14 cellular contexts compared by ENCODE assay signal in genomic region chr17:28524476-28525415, GRCh38. TPM values are rescaled to one million over a fixed set of nuclear protein-coding genes. Genes with fewer than 3 reads are reported as not detected.
DNase-seq lines count a peak whose midpoint lies in the region; ATAC-seq and TF ChIP-seq lines count a peak whose summit lies in the region.
"Had no signal": no experiment of that assay in that cellular context is flagged by ENCODE, and none has a peak within 500 bp of the region (broad histone marks: within the 10 kb centered on the region; RNA-seq: fewer than 3 reads in every experiment).

No MANE protein-coding gene starts in this region.

- no peak overlapping the region for H3K4ac ChIP-seq in mesendoderm (ENCODE audit: low read depth, low read length)

- TF ChIP-seq CTCF in chondrocyte (IDR thresholded peaks at IDR 0.05) (no peak), mucosa of descending colon (IDR thresholded peaks at IDR 0.05) (no peak)

- H3K4me2 ChIP-seq in mesendoderm (ENCODE audit: low read length): no peak overlapping the region

- no peaks in the 10 kb centered on the region for H3K36me3 Mint-ChIP-seq in chondrocyte (ENCODE audit: low read depth)
- H3K36me3 Mint-ChIP-seq in activated T-cell treated with anti-CD3 and anti-CD28 coated beads, Interleukin-2, amount 50 U/mL, for 4 hours (ENCODE audit: insufficient read depth): no peaks in the 10 kb centered on the region

- no peak overlapping the region for H2BK15ac ChIP-seq in mesendoderm (replicated peaks; ENCODE audit: low read depth)

- no peak overlapping the region for H3K4me3 Mint-ChIP-seq in chondrocyte (ENCODE audit: unreplicated experiment)
- H3K4me3 Mint-ChIP-seq in activated T-cell treated with anti-CD3 and anti-CD28 coated beads, Interleukin-2, amount 50 U/mL, for 4 hours: no peak overlapping the region
- H3K4me3 Mint-ChIP-seq: T-helper 2 cell treated with Interferon-gamma antibody and Interleukin-4, amounts not matched to agents 5 μg/mL and 100 μg/mL, for 36 hours had no signal

- peaks cover 23% of the 10 kb centered on the region for H3K4me1 ChIP-seq in mucosa of descending colon (ENCODE audit: low read depth)
- H3K4me1 ChIP-seq in mesendoderm (ENCODE audit: control insufficient read depth, low read depth, low read length): no peaks in the 10 kb centered on the region
- H3K4me1 ChIP-seq: BE2C had no signal

- H2BK5ac ChIP-seq in mesendoderm (ENCODE audit: low read length): no peak overlapping the region

- H3K56ac ChIP-seq in mesendoderm (ENCODE audit: low read length): no peak overlapping the region

- no CpG with 5 or more reads among the region's 25 CpGs for WGBS in mesendoderm (ENCODE audit: extremely low coverage, insufficient coverage, low lambda C conversion rate)

- H2AK5ac ChIP-seq in mesendoderm (ENCODE audit: low read length): no peak overlapping the region

- H3K9ac ChIP-seq in mesendoderm (ENCODE audit: low read length): no peak overlapping the region

- H3K23ac ChIP-seq in mesendoderm (ENCODE audit: low read length): no peak overlapping the region

- intact Hi-C loops in mucosa of descending colon (cut with DNase I, micrococcal nuclease): no loop called here

- H3K79me1 ChIP-seq in mesendoderm (ENCODE audit: low read length): no peaks in the 10 kb centered on the region

- H3K4me1 Mint-ChIP-seq in chondrocyte (ENCODE audit: low read depth): peaks cover 39% of the 10 kb centered on the region
- no peaks in the 10 kb centered on the region for H3K4me1 Mint-ChIP-seq in activated T-cell treated with anti-CD3 and anti-CD28 coated beads, Interleukin-2, amount 50 U/mL, for 4 hours (ENCODE audit: low read depth)

- ATAC-seq in mucosa of descending colon (peak; percentile 80), GM18870 (IDR thresholded peaks at IDR 0.05; ENCODE audit: unreplicated experiment) (no peak)
- ATAC-seq in activated T-cell treated with anti-CD3 and anti-CD28 coated beads, Interleukin-2, amount 50 U/mL, for 4 hours: no peak

- H3K9me3 Mint-ChIP-seq in chondrocyte (ENCODE audit: low read depth): no peaks in the 10 kb centered on the region
- no peaks in the 10 kb centered on the region for H3K9me3 Mint-ChIP-seq in activated T-cell treated with anti-CD3 and anti-CD28 coated beads, Interleukin-2, amount 50 U/mL, for 4 hours
- H3K9me3 Mint-ChIP-seq: T-helper 2 cell treated with Interferon-gamma antibody and Interleukin-4, amounts not matched to agents 5 μg/mL and 100 μg/mL, for 36 hours had no signal

- no peak overlapping the region for H2BK120ac ChIP-seq in mesendoderm (ENCODE audit: low read depth, low read length)

- H3K18ac ChIP-seq in mesendoderm (ENCODE audit: low read length): no peak overlapping the region

- H3K4me3 ChIP-seq in mucosa of descending colon: no peak overlapping the region
- H3K4me3 ChIP-seq in mesendoderm (ENCODE audit: low read length): no peak overlapping the region

- no peak overlapping the region for H4K5ac ChIP-seq in mesendoderm (ENCODE audit: low read length)

- H3K79me2 ChIP-seq in mesendoderm (ENCODE audit: control insufficient read depth, insufficient read depth, low read length): no peaks in the 10 kb centered on the region

- peak overlapping the region; percentile 29 for H3K27ac Mint-ChIP-seq in chondrocyte (ENCODE audit: unreplicated experiment)
- H3K27ac Mint-ChIP-seq: T-helper 2 cell treated with Interferon-gamma antibody and Interleukin-4, amounts not matched to agents 5 μg/mL and 100 μg/mL, for 36 hours had no signal

- no peak overlapping the region for H4K8ac ChIP-seq in mesendoderm (ENCODE audit: low read depth, low read length)

- no peaks in the 10 kb centered on the region for H3K9me3 ChIP-seq in mucosa of descending colon
- H3K9me3 ChIP-seq: BE2C had no signal

- no peak overlapping the region for H3K27ac ChIP-seq in mesendoderm (ENCODE audit: low read depth, low read length)

- H3K27me3 Mint-ChIP-seq in chondrocyte (ENCODE audit: low read depth): peaks cover 3% of the 10 kb centered on the region
- H3K27me3 Mint-ChIP-seq in activated T-cell treated with anti-CD3 and anti-CD28 coated beads, Interleukin-2, amount 50 U/mL, for 4 hours (ENCODE audit: low read depth): no peaks in the 10 kb centered on the region

- DNase-seq in A172 (ENCODE audit: low spot score) (peak; percentile 80), HT-29 (ENCODE audit: low spot score) (peak; percentile 63), chondrocyte (ENCODE audit: low spot score) (no peak), mucosa of descending colon (peak; percentile 57 to 77 (median 63)), mesendoderm (no peak), NCI-H2107 treated with DMSO at 0.1 percent for 48 hours (lab: John Stamatoyannopoulos, UW; ENCODE audit: unreplicated experiment) (no peak)
- DNase-seq in activated T-cell treated with anti-CD3 and anti-CD28 coated beads, Interleukin-2, amount 50 U/mL, for 4 hours: no peak
- DNase-seq: activated gamma-delta T cell, BE2C, H7, occipital lobe had no signal

- H3K27me3 ChIP-seq in mesendoderm (ENCODE audit: insufficient read depth, low read length, poor library complexity): no peaks in the 10 kb centered on the region
- H3K27me3 ChIP-seq: BE2C had no signal

- H3K36me3 ChIP-seq in mucosa of descending colon (ENCODE audit: low read depth) (no peaks in the 10 kb centered on the region), mesendoderm (ENCODE audit: control insufficient read depth, insufficient read depth, low read length) (no peaks in the 10 kb centered on the region)
- H3K36me3 ChIP-seq: BE2C had no signal

RNA-seq across cellular contexts. Expression of gene FOXN1, which starts 18.6 kb away (rescaled TPM):
- 0.22 TPM in 1 of 2 replicates, not detected in the other for total RNA-seq in A172 (2014; rRNA removed; shearing (Covaris generic))
- not detected in 2 replicates for total RNA-seq in HT-29 (2014; rRNA removed; shearing (Covaris generic))
- not detected in 3 replicates for total RNA-seq in chondrocyte
- under 1 TPM in 2 of 3 donors, not detected in 1; 0.46 to 0.69 TPM for total RNA-seq in mucosa of descending colon
- polyA plus RNA-seq in mesendoderm (2013, experiment 1 of 2): not detected
- polyA plus RNA-seq in mesendoderm (2013, experiment 2 of 2): not detected
- total RNA-seq in activated T-cell treated with anti-CD3 and anti-CD28 coated beads, Interleukin-2, amount 50 U/mL, for 4 hours: not detected
- total RNA-seq: epithelial cell of proximal tubule, H7, occipital lobe had no signal

RNA-seq across cellular contexts. Expression of gene UNC119, which starts 27.7 kb away (rescaled TPM):
- total RNA-seq in A172 (2014; rRNA removed; shearing (Covaris generic)): 65.5 and 73.5 TPM in 2 replicates
- 28.9 and 36.7 TPM in 2 replicates for total RNA-seq in HT-29 (2014; rRNA removed; shearing (Covaris generic))
- total RNA-seq in chondrocyte (19.8 to 24.9 TPM (median 24.1 TPM) in 3 replicates), mucosa of descending colon (10 to 100 TPM; 20.5 to 32.3 (median 23.2) TPM)
- 33.1 TPM for polyA plus RNA-seq in mesendoderm (2013, experiment 1 of 2)
- polyA plus RNA-seq in mesendoderm (2013, experiment 2 of 2): 32.1 TPM
- 10 to 100 TPM; 21.7 to 26.0 (median 21.8) TPM for total RNA-seq in activated T-cell treated with anti-CD3 and anti-CD28 coated beads, Interleukin-2, amount 50 U/mL, for 4 hours

RNA-seq across cellular contexts. Expression of gene PIGS, which starts 46.6 kb away (rescaled TPM):
- 48.9 and 83.5 TPM in 2 replicates for total RNA-seq in A172 (2014; rRNA removed; shearing (Covaris generic))
- total RNA-seq in HT-29 (2014; rRNA removed; shearing (Covaris generic)): 62.5 and 65.8 TPM in 2 replicates
- total RNA-seq in chondrocyte: 56.5 to 65.7 TPM (median 62.9 TPM) in 3 replicates
- total RNA-seq in mucosa of descending colon: 100 to 1,000 TPM in 1 of 3 donors, 10 to 100 TPM in 2; 52.2 to 100 (median 88.5) TPM
- 28.0 TPM for polyA plus RNA-seq in mesendoderm (2013, experiment 1 of 2)
- polyA plus RNA-seq in mesendoderm (2013, experiment 2 of 2): 28.6 TPM
- 10 to 100 TPM; 47.0 to 49.9 (median 48.3) TPM for total RNA-seq in activated T-cell treated with anti-CD3 and anti-CD28 coated beads, Interleukin-2, amount 50 U/mL, for 4 hours

RNA-seq across cellular contexts. Expression of gene SLC13A2, which starts 51.3 kb away (rescaled TPM):
- not detected in 2 replicates for total RNA-seq in A172 (2014; rRNA removed; shearing (Covaris generic))
- not detected in 2 replicates for total RNA-seq in HT-29 (2014; rRNA removed; shearing (Covaris generic))
- total RNA-seq in chondrocyte (not detected in 3 replicates), mucosa of descending colon (10 to 100 TPM; 14.9 to 87.0 (median 17.1) TPM)
- polyA plus RNA-seq in mesendoderm (2013, experiment 1 of 2): not detected
- not detected for polyA plus RNA-seq in mesendoderm (2013, experiment 2 of 2)
- total RNA-seq in activated T-cell treated with anti-CD3 and anti-CD28 coated beads, Interleukin-2, amount 50 U/mL, for 4 hours: not detected
- total RNA-seq: epithelial cell of proximal tubule, H7, occipital lobe had no signal

RNA-seq across cellular contexts. Expression of gene ALDOC, which starts 51.9 kb away (rescaled TPM):
- 1.3 and 2.1 TPM in 2 replicates for total RNA-seq in A172 (2014; rRNA removed; shearing (Covaris generic))
- 43.5 and 46.9 TPM in 2 replicates for total RNA-seq in HT-29 (2014; rRNA removed; shearing (Covaris generic))
- total RNA-seq in chondrocyte (3.9 to 9.5 TPM (median 8.0 TPM) in 3 replicates), mucosa of descending colon (10 to 100 TPM; 15.3 to 25.4 (median 19.7) TPM)
- 26.6 TPM for polyA plus RNA-seq in mesendoderm (2013, experiment 1 of 2)
- polyA plus RNA-seq in mesendoderm (2013, experiment 2 of 2): 27.3 TPM
- total RNA-seq in activated T-cell treated with anti-CD3 and anti-CD28 coated beads, Interleukin-2, amount 50 U/mL, for 4 hours: 10 to 100 TPM; 12.4 to 18.4 (median 16.5) TPM

Comparison
In these comparisons a context has a peak if more than half of its experiments do, and no peak if none do; other contexts are left out.
1. DNase-seq: peak in A172 (single experiment), HT-29 (single experiment) and mucosa of descending colon (3 of 3); none in chondrocyte (single experiment), mesendoderm (single experiment), activated T-cell treated with anti-CD3 and anti-CD28 coated beads, Interleukin-2, amount 50 U/mL, for 4 hours (single experiment) and NCI-H2107 treated with DMSO at 0.1 percent for 48 hours (single experiment).